8 cellular contexts compared by ENCODE assay signal in genomic region chr14:73740921-73741326, GRCh38. TPM values are rescaled to one million over a fixed set of nuclear protein-coding genes. Genes with fewer than 3 reads are reported as not detected.
DNase-seq lines count a peak whose midpoint lies in the region; ATAC-seq, FAIRE-seq and TF ChIP-seq lines count a peak whose summit lies in the region.

No MANE protein-coding gene starts in this region.

- H4K20me1 ChIP-seq in HCT116 (ENCODE audit: insufficient read depth): peaks cover 3% of the 10 kb centered on the region; the same call in 1 of the 2 replicates

- peaks cover 62 to 67% of the 10 kb centered on the region in 2 experiments for H3K4me1 ChIP-seq in HCT116 (ENCODE audit: control insufficient read depth in 1 of 2, insufficient read depth in 2 of 2, low read length in 2 of 2)
- peaks cover 53% of the 10 kb centered on the region for H3K4me1 ChIP-seq in foreskin keratinocyte

- H3K4me3 ChIP-seq in HCT116 (replicated peaks in 1 of 2; ENCODE audit: low read depth in 1 of 2, low read length in 2 of 2) (peak overlapping the region; percentile 37 to 52; a peak in 3 of 4 replicates), WI38 (ENCODE audit: low read depth, low read length) (peak overlapping the region; percentile 43)

- TF ChIP-seq CTCF in HCT116 (IDR thresholded peaks at IDR 0.05 in 2 of 3, conservative IDR thresholded peaks at IDR 0.05 in 1 of 3; ENCODE audit: borderline replicate concordance in 1 of 3, insufficient read depth in 1 of 3, low read depth in 2 of 3, low read length in 2 of 3) (no peak), WI38 (IDR thresholded peaks at IDR 0.05; ENCODE audit: low read depth, low read length) (no peak), foreskin keratinocyte (conservative IDR thresholded peaks at IDR 0.05) (no peak), D721Med (IDR thresholded peaks at IDR 0.05; ENCODE audit: insufficient read depth, missing control alignments) (no peak)

- H3K27me3 ChIP-seq in HCT116 (ENCODE audit: insufficient read depth, low read length): no peaks in the 10 kb centered on the region
- no peaks in the 10 kb centered on the region for H3K27me3 ChIP-seq in foreskin keratinocyte

- H3K9me3 ChIP-seq in HCT116 (ENCODE audit: control insufficient read depth in 1 of 2, insufficient read depth in 1 of 2, low read depth in 1 of 2, low read length in 2 of 2): no peaks in the 10 kb centered on the region

- H3K79me2 ChIP-seq in HCT116 (ENCODE audit: insufficient read depth, low read length): peaks cover 69% of the 10 kb centered on the region

- ATAC-seq in HCT116 (peak; percentile 83), foreskin keratinocyte (peak; percentile 69), HG03108 (IDR thresholded peaks at IDR 0.05; ENCODE audit: unreplicated experiment) (no peak)

- BruUV-seq in HCT116 (replicated peaks; lab: Mats Ljungman, UMichigan): no TSS peak

- no peak overlapping the region for H2AFZ ChIP-seq in HCT116 (ENCODE audit: low read depth, low read length, poor library complexity, severe bottlenecking)

- no peaks in the 10 kb centered on the region for H3K9me2 ChIP-seq in HCT116 (ENCODE audit: insufficient read depth)

- peak overlapping the region; percentile 64 for H3K9ac ChIP-seq in HCT116 (ENCODE audit: low read length)

- DNase-seq in HCT116 (ENCODE audit: low read depth, low spot score) (peak; percentile 61), foreskin keratinocyte (peak in 1 of 2 donors; percentile 69), posterior vena cava (ENCODE audit: low spot score) (peak; percentile 92), NCI-H187 (lab: John Stamatoyannopoulos, UW) (no peak), NCI-H1092 (lab: John Stamatoyannopoulos, UW) (no peak), D721Med (ENCODE audit: insufficient read length, low spot score) (no peak)

- peaks cover 8 to 9% of the 10 kb centered on the region in 2 experiments; a peak in 2 of 4 replicates for H3K36me3 ChIP-seq in HCT116 (ENCODE audit: control insufficient read depth in 1 of 2, insufficient read depth in 2 of 2, low read length in 2 of 2)

- POLR2A ChIA-PET in HCT116 (lab: Charles Lee): interaction anchor here (1.0 to 2.2 kb wide), 4 partner anchors 9 to 18 kb away, joined by 3 to 14 read pairs (median 4); a partner anchor contains a TSS

- no peak for TF ChIP-seq POLR2A in HCT116 (IDR thresholded peaks at IDR 0.05; ENCODE audit: borderline replicate concordance, extremely low read depth, insufficient read depth, insufficient read length)

- H3K27ac ChIP-seq in HCT116 (ENCODE audit: low read depth, low read length): peak overlapping the region; percentile 84
- peak overlapping the region; percentile 41 for H3K27ac ChIP-seq in foreskin keratinocyte

- peak overlapping the region; percentile 89 for H3K4me2 ChIP-seq in HCT116 (ENCODE audit: low read length)

- CTCF ChIA-PET in HCT116 (lab: Charles Lee): interaction anchor here (0.7 to 2.5 kb wide), 5 partner anchors 9 to 110 kb away, joined by 3 to 13 read pairs (median 5); partner anchors contain the start of gene PTGR2

- intact Hi-C loops in HCT116 (cut with micrococcal nuclease): loop anchor here (1.0 kb wide), 1 partner anchor 19 kb away; a partner anchor contains a TSS
- intact Hi-C loops in posterior vena cava (cut with DNase I): no loop called here

- FAIRE-seq in D721Med (lab: Jason Lieb, UNC): no peak

- no peak for TF ChIP-seq RAD21 in HCT116 (IDR thresholded peaks at IDR 0.05; ENCODE audit: low read depth)

- RAD21 ChIA-PET in HCT116 (lab: Charles Lee; ENCODE audit: low non-redundant PET in 1 of 2, low total read pairs in 2 of 2, uncharacterized antibody in 2 of 2, unreplicated experiment in 2 of 2): interaction anchor here (0.7 to 2.0 kb wide), 6 partner anchors 8 to 111 kb away, joined by 3 to 5 read pairs (median 3); partner anchors contain the start of gene PTGR2 (in 1 of the 2)

TF ChIP-seq in HCT116, 20 proteins besides CTCF, POLR2A, EP300 and RAD21:
- TF ChIP-seq, protein P1, sequence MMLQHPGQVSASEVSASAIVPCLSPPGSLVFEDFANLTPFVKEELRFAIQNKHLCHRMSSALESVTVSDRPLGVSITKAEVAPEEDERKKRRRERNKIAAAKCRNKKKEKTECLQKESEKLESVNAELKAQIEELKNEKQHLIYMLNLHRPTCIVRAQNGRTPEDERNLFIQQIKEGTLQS (IDR thresholded peaks at IDR 0.05): no peak
- TF ChIP-seq POLR2AphosphoS5 (IDR thresholded peaks at IDR 0.05; ENCODE audit: low read depth, low read length): peak; percentile 57; the same call in 1 of the 2 replicates
- no peak for TF ChIP-seq JUND (IDR thresholded peaks at IDR 0.05)
- no peak for TF ChIP-seq ZFX (IDR thresholded peaks at IDR 0.05)
- peak; percentile 14 for TF ChIP-seq YY1 (IDR thresholded peaks at IDR 0.05; ENCODE audit: extremely low read depth, insufficient replicate concordance, low read depth, low read length)

RNA-seq across cellular contexts. Expression of gene PNMA1, which starts 26.7 kb away (rescaled TPM):
- total RNA-seq in HCT116 (2021; ENCODE audit: unreplicated experiment): 24.6 TPM
- polyA plus RNA-seq in HCT116 (2012): 18.1 and 22.0 TPM in 2 replicates
- total RNA-seq in foreskin keratinocyte: 12.2 and 13.6 TPM in 2 replicates
- 9.6 TPM in 2 replicates for polyA plus RNA-seq in foreskin keratinocyte
- total RNA-seq in posterior vena cava: 10 to 100 TPM; 64.8 to 88.7 TPM

Comparison
In these comparisons a context has a peak if more than half of its experiments do, and no peak if none do; other contexts are left out.
1. DNase-seq: peak in HCT116 (single experiment) and posterior vena cava (single experiment); none in NCI-H187 (0 of 2), NCI-H1092 (single experiment) and D721Med (single experiment).